2 cellular contexts compared by ENCODE assay signal in genomic region chr5:149130932-149131273, GRCh38.
TF ChIP-seq lines count a peak whose summit lies in the region.

No MANE protein-coding gene starts in this region.

TF ChIP-seq in K562, 482 proteins besides CTCF, POLR2A, EP300 and RAD21 (continued from another document):
- TF ChIP-seq ZNF316 (IDR thresholded peaks at IDR 0.05) (peak; percentile 93), MAFK (IDR thresholded peaks at IDR 0.05; ENCODE audit: low read length) (peak; percentile 91), U2AF2 (optimal IDR thresholded peaks at IDR 0.05; ENCODE audit: low read depth, low read length) (no peak), ARID2 (IDR thresholded peaks at IDR 0.05) (no peak), MAFG (tag; conservative IDR thresholded peaks at IDR 0.05) (peak; percentile 91), FOXJ3 (CRISPR knock-in tag; IDR thresholded peaks at IDR 0.05) (no peak), C11orf30 (IDR thresholded peaks at IDR 0.05; ENCODE audit: low read depth) (peak; percentile 92), PCBP2 (IDR thresholded peaks at IDR 0.05; ENCODE audit: low read depth, low read length, poor library complexity, severe bottlenecking) (no peak), ZNF449 (CRISPR knock-in tag; IDR thresholded peaks at IDR 0.05) (no peak), EGR1 (conservative IDR thresholded peaks at IDR 0.05) (no peak), RBM15 (IDR thresholded peaks at IDR 0.05; ENCODE audit: insufficient read depth, low read length) (no peak)

TF ChIP-seq in GM23338, 12 proteins besides CTCF, POLR2A, EP300 and RAD21 (continued from another document):
- TF ChIP-seq, protein P1, sequence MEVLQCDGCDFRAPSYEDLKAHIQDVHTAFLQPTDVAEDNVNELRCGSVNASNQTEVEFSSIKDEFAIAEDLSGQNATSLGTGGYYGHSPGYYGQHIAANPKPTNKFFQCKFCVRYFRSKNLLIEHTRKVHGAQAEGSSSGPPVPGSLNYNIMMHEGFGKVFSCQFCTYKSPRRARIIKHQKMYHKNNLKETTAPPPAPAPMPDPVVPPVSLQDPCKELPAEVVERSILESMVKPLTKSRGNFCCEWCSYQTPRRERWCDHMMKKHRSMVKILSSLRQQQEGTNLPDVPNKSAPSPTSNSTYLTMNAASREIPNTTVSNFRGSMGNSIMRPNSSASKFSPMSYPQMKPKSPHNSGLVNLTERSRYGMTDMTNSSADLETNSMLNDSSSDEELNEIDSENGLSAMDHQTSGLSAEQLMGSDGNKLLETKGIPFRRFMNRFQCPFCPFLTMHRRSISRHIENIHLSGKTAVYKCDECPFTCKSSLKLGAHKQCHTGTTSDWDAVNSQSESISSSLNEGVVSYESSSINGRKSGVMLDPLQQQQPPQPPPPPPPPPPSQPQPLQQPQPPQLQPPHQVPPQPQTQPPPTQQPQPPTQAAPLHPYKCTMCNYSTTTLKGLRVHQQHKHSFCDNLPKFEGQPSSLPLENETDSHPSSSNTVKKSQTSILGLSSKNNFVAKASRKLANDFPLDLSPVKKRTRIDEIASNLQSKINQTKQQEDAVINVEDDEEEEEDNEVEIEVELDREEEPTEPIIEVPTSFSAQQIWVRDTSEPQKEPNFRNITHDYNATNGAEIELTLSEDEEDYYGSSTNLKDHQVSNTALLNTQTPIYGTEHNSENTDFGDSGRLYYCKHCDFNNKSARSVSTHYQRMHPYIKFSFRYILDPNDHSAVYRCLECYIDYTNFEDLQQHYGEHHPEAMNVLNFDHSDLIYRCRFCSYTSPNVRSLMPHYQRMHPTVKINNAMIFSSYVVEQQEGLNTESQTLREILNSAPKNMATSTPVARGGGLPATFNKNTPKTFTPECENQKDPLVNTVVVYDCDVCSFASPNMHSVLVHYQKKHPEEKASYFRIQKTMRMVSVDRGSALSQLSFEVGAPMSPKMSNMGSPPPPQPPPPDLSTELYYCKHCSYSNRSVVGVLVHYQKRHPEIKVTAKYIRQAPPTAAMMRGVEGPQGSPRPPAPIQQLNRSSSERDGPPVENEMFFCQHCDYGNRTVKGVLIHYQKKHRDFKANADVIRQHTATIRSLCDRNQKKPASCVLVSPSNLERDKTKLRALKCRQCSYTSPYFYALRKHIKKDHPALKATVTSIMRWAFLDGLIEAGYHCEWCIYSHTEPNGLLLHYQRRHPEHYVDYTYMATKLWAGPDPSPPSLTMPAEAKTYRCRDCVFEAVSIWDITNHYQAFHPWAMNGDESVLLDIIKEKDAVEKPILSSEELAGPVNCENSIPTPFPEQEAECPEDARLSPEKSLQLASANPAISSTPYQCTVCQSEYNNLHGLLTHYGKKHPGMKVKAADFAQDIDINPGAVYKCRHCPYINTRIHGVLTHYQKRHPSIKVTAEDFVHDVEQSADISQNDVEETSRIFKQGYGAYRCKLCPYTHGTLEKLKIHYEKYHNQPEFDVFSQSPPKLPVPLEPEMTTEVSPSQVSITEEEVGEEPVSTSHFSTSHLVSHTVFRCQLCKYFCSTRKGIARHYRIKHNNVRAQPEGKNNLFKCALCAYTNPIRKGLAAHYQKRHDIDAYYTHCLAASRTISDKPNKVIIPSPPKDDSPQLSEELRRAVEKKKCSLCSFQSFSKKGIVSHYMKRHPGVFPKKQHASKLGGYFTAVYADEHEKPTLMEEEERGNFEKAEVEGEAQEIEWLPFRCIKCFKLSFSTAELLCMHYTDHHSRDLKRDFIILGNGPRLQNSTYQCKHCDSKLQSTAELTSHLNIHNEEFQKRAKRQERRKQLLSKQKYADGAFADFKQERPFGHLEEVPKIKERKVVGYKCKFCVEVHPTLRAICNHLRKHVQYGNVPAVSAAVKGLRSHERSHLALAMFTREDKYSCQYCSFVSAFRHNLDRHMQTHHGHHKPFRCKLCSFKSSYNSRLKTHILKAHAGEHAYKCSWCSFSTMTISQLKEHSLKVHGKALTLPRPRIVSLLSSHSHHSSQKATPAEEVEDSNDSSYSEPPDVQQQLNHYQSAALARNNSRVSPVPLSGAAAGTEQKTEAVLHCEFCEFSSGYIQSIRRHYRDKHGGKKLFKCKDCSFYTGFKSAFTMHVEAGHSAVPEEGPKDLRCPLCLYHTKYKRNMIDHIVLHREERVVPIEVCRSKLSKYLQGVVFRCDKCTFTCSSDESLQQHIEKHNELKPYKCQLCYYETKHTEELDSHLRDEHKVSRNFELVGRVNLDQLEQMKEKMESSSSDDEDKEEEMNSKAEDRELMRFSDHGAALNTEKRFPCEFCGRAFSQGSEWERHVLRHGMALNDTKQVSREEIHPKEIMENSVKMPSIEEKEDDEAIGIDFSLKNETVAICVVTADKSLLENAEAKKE (CRISPR knock-in tag; IDR thresholded peaks at IDR 0.05): no peak
- TF ChIP-seq REST (IDR thresholded peaks at IDR 0.05; ENCODE audit: unreplicated experiment): no peak
